ENCODE assay signal across 7 cellular contexts in the genomic region with DNA sequence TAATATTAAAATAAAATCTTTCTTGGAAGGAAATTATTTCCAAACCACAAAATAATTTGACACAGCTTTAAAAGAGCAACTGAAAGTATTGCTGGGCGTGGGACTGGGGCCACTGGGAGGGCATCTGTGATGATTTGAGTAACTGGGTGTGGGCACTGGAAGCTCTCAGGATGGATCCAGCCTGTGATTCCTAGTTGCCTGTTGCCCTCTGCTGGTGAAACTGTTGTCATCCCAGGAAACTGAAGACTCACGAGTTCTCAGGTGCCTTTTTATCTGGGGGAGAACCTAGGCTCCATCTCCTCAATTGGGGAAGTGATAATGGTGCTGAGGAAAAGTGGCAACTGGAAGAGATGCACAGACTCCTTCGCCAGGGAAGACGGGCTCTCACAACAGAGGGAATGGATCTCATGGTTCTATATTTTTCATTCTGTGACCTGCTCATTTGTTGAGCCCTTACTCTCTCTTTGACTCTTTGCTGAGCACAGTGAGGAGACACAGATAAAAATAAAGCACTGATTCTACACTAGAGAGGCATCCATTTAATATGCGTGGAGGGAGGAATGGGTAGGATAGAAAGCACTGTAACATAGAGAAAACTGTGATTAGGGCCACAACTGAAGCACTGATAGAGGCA.
DNase-seq lines count a peak whose midpoint lies in the region; TF ChIP-seq lines count a peak whose summit lies in the region.

No MANE protein-coding gene starts in this region.

- peaks cover 0 to 8% (median 3%) of the 10 kb centered on the region in 4 donors for H3K4me1 ChIP-seq in transverse colon

- TF ChIP-seq POLR2A in transverse colon (IDR thresholded peaks at IDR 0.05): no peak

- H3K9me3 ChIP-seq in transverse colon: no peaks in the 10 kb centered on the region

- H3K27ac ChIP-seq in transverse colon: no peak overlapping the region

- intact Hi-C loops in transverse colon (cut with DNase I; ENCODE audit: low total_unique reads): no loop called here

- peak; percentile 47 to 75 (median 65) for TF ChIP-seq CTCF in transverse colon (IDR thresholded peaks at IDR 0.05)

- 33 to 47% methylated on average over 5 of the region's 5 CpGs for WGBS in transverse colon (ENCODE audit: low coverage in 1 of 2), 2 donors

- in situ Hi-C loops in transverse colon (cut with MboI; ENCODE audit: low pct_ligation_motif_present in 1 of 4, low pct_unique_long_range_greater_than_20kb in 1 of 4, low sequenced_read_pairs in 3 of 4): no loop called here

- no peaks in the 10 kb centered on the region for H3K27me3 ChIP-seq in transverse colon

- DNase-seq in ELF-1 (ENCODE audit: low read depth, low spot score) (peak; percentile 63), LHCN-M2 (ENCODE audit: low read depth) (peak; percentile 62), RPMI7951 (ENCODE audit: low read depth) (peak; percentile 76), ecto neural progenitor cell (ENCODE audit: low spot score) (peak; percentile 58), lung microvascular endothelial cell (ENCODE audit: low read depth in 2 of 2) (peak; percentile 55 to 64), transverse colon (peak; percentile 64), KG1 (lab: John Stamatoyannopoulos, UW) (no peak)

- H3K4me3 ChIP-seq in transverse colon: no peak overlapping the region

- no peaks in the 10 kb centered on the region for H3K36me3 ChIP-seq in transverse colon

- no peak for TF ChIP-seq EP300 in transverse colon (IDR thresholded peaks at IDR 0.05; ENCODE audit: low read depth)
